ENCODE assay signal across 21 cellular contexts in genomic region chr15:67981118-67981685, GRCh38.
"Had no signal": no experiment of that assay in that cellular context is flagged by ENCODE, and none has a peak within 500 bp of the region (broad histone marks: within the 10 kb centered on the region; RNA-seq: fewer than 3 reads in every experiment).

No MANE protein-coding gene starts in this region.

- H3K36me3 Mint-ChIP-seq: activated naive CD8-positive, alpha-beta T cell treated with anti-CD3 and anti-CD28 coated beads for 36 hours had no signal

- H3K27ac Mint-ChIP-seq: activated CD4-positive, alpha-beta T cell treated with anti-CD3 and anti-CD28 coated beads for 36 hours; activated naive CD8-positive, alpha-beta T cell treated with anti-CD3 and anti-CD28 coated beads for 36 hours; nephron had no signal

- ATAC-seq: activated CD4-positive, alpha-beta T cell treated with anti-CD3 and anti-CD28 coated beads for 36 hours; body of pancreas; heart right ventricle; left cardiac atrium; left ventricle myocardium superior; right lobe of liver; stimulated activated naive CD8-positive, alpha-beta T cell treated with anti-CD3 and anti-CD28 coated beads, Interleukin-15, Interleukin-2, amounts not matched to agents 100 U/mL and 50 U/mL, for 24 hours had no signal

- H3K4me1 Mint-ChIP-seq: activated CD4-positive, alpha-beta T cell treated with anti-CD3 and anti-CD28 coated beads for 36 hours; activated naive CD8-positive, alpha-beta T cell treated with anti-CD3 and anti-CD28 coated beads for 36 hours had no signal

- DNase-seq: activated CD4-positive, alpha-beta T cell treated with anti-CD3 and anti-CD28 coated beads for 36 hours; activated CD4-positive, alpha-beta T cell treated with anti-CD3 and anti-CD28 coated beads, Interleukin-2, amount 50 U/mL, for 4 hours; activated CD4-positive, CD25-positive, alpha-beta regulatory T cell; activated effector memory CD4-positive, alpha-beta T cell treated with Interleukin-2 at 50 U/mL for 16 hours; activated naive CD4-positive, alpha-beta T cell treated with Interleukin-2 at 50 U/mL for 16 hours; activated naive CD8-positive, alpha-beta T cell treated with anti-CD3 and anti-CD28 coated beads for 36 hours; activated T-cell treated with anti-CD3 and anti-CD28 coated beads for 4 hours; aorta; body of pancreas; dermis blood vessel endothelial cell; effector CD4-positive, alpha-beta T cell; esophagus squamous epithelium; foreskin melanocyte; heart right ventricle; left cardiac atrium; left ventricle myocardium superior; right lobe of liver; stimulated activated CD4-positive, alpha-beta T cell treated with anti-CD3 and anti-CD28 coated beads, Interleukin-2, amount 100 ng/mL, for 48 hours; stimulated activated naive CD8-positive, alpha-beta T cell treated with anti-CD3 and anti-CD28 coated beads, Interleukin-15, Interleukin-2, amounts not matched to agents 100 U/mL and 50 U/mL, for 24 hours; trophoblast cell had no signal

- H3K4me3 Mint-ChIP-seq: activated CD4-positive, alpha-beta T cell treated with anti-CD3 and anti-CD28 coated beads for 36 hours; activated naive CD8-positive, alpha-beta T cell treated with anti-CD3 and anti-CD28 coated beads for 36 hours; nephron had no signal

- H3K27me3 Mint-ChIP-seq: activated CD4-positive, alpha-beta T cell treated with anti-CD3 and anti-CD28 coated beads for 36 hours; activated naive CD8-positive, alpha-beta T cell treated with anti-CD3 and anti-CD28 coated beads for 36 hours had no signal
